In genomic region chrX:323721-324628, GRCh38 we compare ENCODE assay signal across 7 cellular contexts. TPM values are rescaled to one million over a fixed set of nuclear protein-coding genes. Genes with fewer than 3 reads are reported as not detected.
DNase-seq lines count a peak whose midpoint lies in the region; ATAC-seq and TF ChIP-seq lines count a peak whose summit lies in the region.

No MANE protein-coding gene starts in this region.

- no peaks in the 10 kb centered on the region for H3K9me2 ChIP-seq in GM23338 (ENCODE audit: insufficient read depth)

- peaks cover 8% of the 10 kb centered on the region; the same call in 1 of the 2 replicates for H3K79me2 ChIP-seq in GM23338 (replicated peaks; ENCODE audit: insufficient read depth)

- H3K9me3 Mint-ChIP-seq in GM23338 (peaks cover 16% of the 10 kb centered on the region; the same call in 2 of the 3 replicates), progenitor cell of endocrine pancreas (ENCODE audit: low read depth) (no peaks in the 10 kb centered on the region)

- H3K4me1 Mint-ChIP-seq in GM23338: peaks cover 6% of the 10 kb centered on the region; the same call in 2 of the 3 replicates
- peaks cover 7% of the 10 kb centered on the region for H3K4me1 Mint-ChIP-seq in progenitor cell of endocrine pancreas (ENCODE audit: low read depth)

- H3K27me3 Mint-ChIP-seq in GM23338 (ENCODE audit: insufficient read depth, low read depth, poor library complexity) (peaks cover 28% of the 10 kb centered on the region), progenitor cell of endocrine pancreas (no peaks in the 10 kb centered on the region)

- peak overlapping the region; percentile 53 for H3K4me3 ChIP-seq in GM23338

- no peaks in the 10 kb centered on the region for H3K36me3 ChIP-seq in GM23338 (ENCODE audit: insufficient read depth)

- no peaks in the 10 kb centered on the region; the same call in 1 of the 2 replicates for H3K4me1 ChIP-seq in GM23338 (ENCODE audit: insufficient read depth)

- ATAC-seq in GM23338 (peak; percentile 69), GM19463 (IDR thresholded peaks at IDR 0.05; ENCODE audit: unreplicated experiment) (no peak)

- no peak overlapping the region for H2AFZ ChIP-seq in GM23338

- H4K20me1 ChIP-seq in GM23338 (replicated peaks; ENCODE audit: insufficient read depth): peaks cover 5% of the 10 kb centered on the region; the same call in 1 of the 2 replicates

- no peak overlapping the region; the same call in 1 of the 2 replicates for H3K27ac Mint-ChIP-seq in GM23338
- peak overlapping the region; percentile 85 for H3K27ac Mint-ChIP-seq in progenitor cell of endocrine pancreas

- H3K27ac ChIP-seq in GM23338 (ENCODE audit: low read depth): 0 out of 2 replicates have a peak overlapping the region, but pooled peaks have one; percentile 66

- TF ChIP-seq CTCF in GM23338 (conservative IDR thresholded peaks at IDR 0.05; ENCODE audit: low read depth in 2 of 2) (peak; percentile 46 to 72), progenitor cell of endocrine pancreas (IDR thresholded peaks at IDR 0.05; ENCODE audit: unreplicated experiment) (no peak)

- peaks cover 24% of the 10 kb centered on the region; the same call in 1 of the 2 replicates for H3F3A ChIP-seq in GM23338 (replicated peaks; ENCODE audit: low read depth)

- H3K4me3 Mint-ChIP-seq in GM23338 (peak overlapping the region; percentile 21; the same call in 2 of the 3 replicates), progenitor cell of endocrine pancreas (ENCODE audit: low read depth) (no peak overlapping the region)

- H3K36me3 Mint-ChIP-seq in GM23338 (ENCODE audit: low read depth): peaks cover 7% of the 10 kb centered on the region; the same call in 1 of the 3 replicates
- H3K36me3 Mint-ChIP-seq in progenitor cell of endocrine pancreas (ENCODE audit: insufficient read depth): no peaks in the 10 kb centered on the region

- DNase-seq in GM23338 (ENCODE audit: low spot score) (peak; percentile 89), SW480 (ENCODE audit: low spot score) (peak; percentile 75), fibroblast of gingiva (ENCODE audit: low read depth) (peak; percentile 60), progenitor cell of endocrine pancreas (ENCODE audit: low spot score, unreplicated experiment) (no peak), SW 1271 (lab: John Stamatoyannopoulos, UW) (no peak), NCI-H1105 treated with DMSO at 0.1 percent for 48 hours (lab: John Stamatoyannopoulos, UW) (no peak)

- H3K4me2 ChIP-seq in GM23338: peak overlapping the region; percentile 86

- H3K27me3 ChIP-seq in GM23338 (ENCODE audit: insufficient read depth): no peaks in the 10 kb centered on the region

TF ChIP-seq in GM23338, 12 proteins besides CTCF, POLR2A, EP300 and RAD21:
- TF ChIP-seq CREB1 (CRISPR knock-in tag; IDR thresholded peaks at IDR 0.05; ENCODE audit: low read depth) (no peak), POLR2AphosphoS5 (IDR thresholded peaks at IDR 0.05; ENCODE audit: low read depth) (peak; percentile 37)

RNA-seq across cellular contexts. Expression of gene GTPBP6, which starts 5.4 kb away (rescaled TPM):
- 57.4 and 66.8 TPM in 2 replicates for total RNA-seq in GM23338 (2014; rRNA removed; shearing (Covaris generic))
- polyA plus RNA-seq in GM23338 (2016; fragmentation: Nextera tagmentation; extraction: Ambion mirVana): 41.4 and 43.6 TPM in 2 replicates
- total RNA-seq in progenitor cell of endocrine pancreas: 71.1 and 72.7 TPM in 2 replicates

RNA-seq across cellular contexts. Expression of gene PLCXD1, which starts 42.8 kb away (rescaled TPM):
- 95.9 and 112 TPM in 2 replicates for total RNA-seq in GM23338 (2014; rRNA removed; shearing (Covaris generic))
- polyA plus RNA-seq in GM23338 (2016; fragmentation: Nextera tagmentation; extraction: Ambion mirVana): 48.7 and 50.9 TPM in 2 replicates
- total RNA-seq in progenitor cell of endocrine pancreas: 52.3 and 55.6 TPM in 2 replicates

Comparison
In these comparisons a context has a peak if more than half of its experiments do, and no peak if none do; other contexts are left out.
1. DNase-seq: peak in GM23338 (single experiment), SW480 (single experiment) and fibroblast of gingiva (single experiment); none in progenitor cell of endocrine pancreas (single experiment), SW 1271 (0 of 2) and NCI-H1105 treated with DMSO at 0.1 percent for 48 hours (single experiment).